ENCODE assay signal across 8 cellular contexts in genomic region chr15:30991301-30992072, GRCh38. TPM values are rescaled to one million over a fixed set of nuclear protein-coding genes. Genes with fewer than 3 reads are reported as not detected.
DNase-seq lines count a peak whose midpoint lies in the region; FAIRE-seq and TF ChIP-seq lines count a peak whose summit lies in the region.

Gene MTMR10 (minus strand): TSS chr15:30991628. CDS start chr15:30991506, 122 bp downstream.

- DNase-seq in Calu3 (peak; percentile 61), GM20000 (ENCODE audit: low spot score) (peak; percentile 96), HS-5 (ENCODE audit: low read depth) (peak; percentile 36), SJCRH30 (peak; percentile 78 to 85), frontal cortex (ENCODE audit: low spot score in 2 of 2) (peak; percentile 89 to 92), nucleus accumbens (lab: John Stamatoyannopoulos, UW) (peak in 47 of 56 donors; percentile 34 to 90 (median 68)), substantia nigra (lab: John Stamatoyannopoulos, UW) (peak in 43 of 49 donors; percentile 46 to 97 (median 72))
- peak; percentile 33 to 69 (median 42) for DNase-seq in activated naive CD4-positive, alpha-beta T cell (lab: John Stamatoyannopoulos, UW)

- no peaks in the 10 kb centered on the region for H3K4me1 Mint-ChIP-seq in Calu3 (ENCODE audit: low read depth, unreplicated experiment)

- peak within 1 kb of the TSS; percentile 67 for H3K27ac ChIP-seq in SJCRH30
- peak within 1 kb of the TSS; percentile 90 for H3K27ac ChIP-seq in substantia nigra (ENCODE audit: low read depth, low read length, poor library complexity, severe bottlenecking)

- H3K27me3 Mint-ChIP-seq in Calu3 (ENCODE audit: unreplicated experiment) = no peaks in the 10 kb centered on the region

- H3K27ac Mint-ChIP-seq in Calu3 (ENCODE audit: unreplicated experiment) = peak within 1 kb of the TSS; percentile 47

- H3K36me3 ChIP-seq in SJCRH30 = no peaks in the 10 kb centered on the region

- CTCF ChIA-PET in Calu3 (lab: Charles Lee) = interaction anchor here (0.7 kb wide), 1 partner anchor 93 kb away, joined by 4 read pairs; no protein-coding TSS in a partner anchor

- TF ChIP-seq CTCF in Calu3 (IDR thresholded peaks at IDR 0.05; ENCODE audit: unreplicated experiment) = no peak
- no peak for TF ChIP-seq CTCF in GM20000 (IDR thresholded peaks at IDR 0.05; ENCODE audit: extremely low read depth, missing control alignments)

- no peaks in the 10 kb centered on the region for H3K9me3 Mint-ChIP-seq in Calu3 (ENCODE audit: low read depth, unreplicated experiment)

- no peak for FAIRE-seq in frontal cortex (lab: Jason Lieb, UNC)

- H3K4me3 ChIP-seq in SJCRH30 = peak within 1 kb of the TSS; percentile 92

- H3K4me3 Mint-ChIP-seq in Calu3 (ENCODE audit: low read depth, unreplicated experiment) = peak within 1 kb of the TSS; percentile 81

- no peaks in the 10 kb centered on the region for H3K9me3 ChIP-seq in SJCRH30 (replicated peaks)

- H3K36me3 Mint-ChIP-seq in Calu3 (ENCODE audit: insufficient read depth, unreplicated experiment) = peaks cover 8% of the 10 kb centered on the region

- no TSS peak for BruUV-seq in Calu3 (replicated peaks; lab: Mats Ljungman, UMichigan)

- H3K4me1 ChIP-seq in SJCRH30 = peaks cover 5% of the 10 kb centered on the region

- H3K27me3 ChIP-seq in SJCRH30 = no peaks in the 10 kb centered on the region

- intact Hi-C loops in Calu3 (cut with micrococcal nuclease; ENCODE audit: unreplicated experiment) = no loop called here

RNA-seq across cellular contexts. Expression of gene MTMR10, which starts in this region (rescaled TPM):
- total RNA-seq in Calu3 (2022) = 4.7 and 5.0 TPM in 2 replicates
- 10.6 and 11.4 TPM in 2 replicates for total RNA-seq in SJCRH30 (2014; rRNA removed; shearing (Covaris generic))
- total RNA-seq in frontal cortex = 6.1 TPM

Comparison
In these comparisons a context has a peak if more than half of its experiments do, and no peak if none do; other contexts are left out.
1. Peak in every context shown above with its lines: DNase-seq, H3K4me3 ChIP-seq and H3K27ac ChIP-seq.
2. DNase-seq: peak in every context shown above with its lines; median percentile 96 in GM20000; 90 in frontal cortex; 82 in SJCRH30; 72 in substantia nigra; 68 in nucleus accumbens; 61 in Calu3; 42 in activated naive CD4-positive, alpha-beta T cell; 36 in HS-5.